In the genomic region with DNA sequence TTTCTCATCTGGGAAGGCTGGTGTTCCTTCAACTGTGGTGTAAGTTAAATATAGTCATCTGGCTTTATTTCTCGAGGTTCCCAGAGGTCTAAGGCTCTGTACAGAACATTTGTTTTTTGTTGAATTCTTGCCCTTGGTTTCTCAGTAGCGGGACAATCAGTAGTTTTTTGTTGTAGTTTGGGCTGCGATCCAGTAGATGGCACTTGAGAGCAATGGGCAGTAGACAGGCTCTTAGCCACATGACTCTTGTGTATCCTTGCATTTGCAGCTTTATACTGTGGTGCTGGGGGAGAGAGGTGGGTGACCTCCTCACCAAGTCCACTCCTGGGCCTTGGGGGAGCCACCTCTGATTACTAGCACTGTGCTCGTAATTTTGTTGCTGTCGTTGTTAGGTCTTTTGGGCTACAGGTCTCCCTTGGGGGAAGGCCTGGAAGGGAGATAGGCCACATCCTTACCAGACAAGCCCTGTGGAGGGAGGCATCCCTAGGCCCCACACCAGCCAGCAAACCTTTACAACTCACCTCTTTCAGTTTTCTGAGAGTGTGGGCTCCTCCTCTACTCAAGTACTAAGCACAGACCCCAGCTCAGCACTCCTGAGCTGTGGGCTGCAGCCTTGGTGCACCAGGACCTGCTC, we compare ENCODE assay signal across 9 cellular contexts. TPM values are rescaled to one million over a fixed set of nuclear protein-coding genes. Genes with fewer than 3 reads are reported as not detected.
DNase-seq lines count a peak whose midpoint lies in the region; ATAC-seq and TF ChIP-seq lines count a peak whose summit lies in the region.
"Had no signal": no experiment of that assay in that cellular context is flagged by ENCODE, and none has a peak within 500 bp of the region (broad histone marks: within the 10 kb centered on the region; RNA-seq: fewer than 3 reads in every experiment).

No MANE protein-coding gene starts in this region.

- no peak overlapping the region for H3K4me3 Mint-ChIP-seq in activated T-helper 2 cell treated with anti-CD3 and anti-CD28 coated beads, Interferon-gamma antibody, Interleukin-2, Interleukin-4, amounts not matched to agents 10 μg/mL and 5 μg/mL and 100 μg/mL, durations not matched to agents 14 hours and 24 hours and 36 hours (ENCODE audit: low read depth)
- no peak overlapping the region for H3K4me3 Mint-ChIP-seq in stimulated activated memory B cell treated with anti-CD40 and anti-IgM and Interleukin-4, amounts not matched to agents 10 μg/mL and 1 μg/mL and 100 μg/mL, for 72 hours

- H3K9me3 ChIP-seq in adrenal gland (replicated peaks in 1 of 3): no peaks in the 10 kb centered on the region

- peaks cover 1% of the 10 kb centered on the region for H3K4me1 Mint-ChIP-seq in activated T-helper 2 cell treated with anti-CD3 and anti-CD28 coated beads, Interferon-gamma antibody, Interleukin-2, Interleukin-4, amounts not matched to agents 10 μg/mL and 5 μg/mL and 100 μg/mL, durations not matched to agents 14 hours and 24 hours and 36 hours (ENCODE audit: low read depth)
- H3K4me1 Mint-ChIP-seq in stimulated activated memory B cell treated with anti-CD40 and anti-IgM and Interleukin-4, amounts not matched to agents 10 μg/mL and 1 μg/mL and 100 μg/mL, for 72 hours: peaks cover 12% of the 10 kb centered on the region

- H3K27me3 Mint-ChIP-seq in activated T-helper 2 cell treated with anti-CD3 and anti-CD28 coated beads, Interferon-gamma antibody, Interleukin-2, Interleukin-4, amounts not matched to agents 10 μg/mL and 5 μg/mL and 100 μg/mL, durations not matched to agents 14 hours and 24 hours and 36 hours (ENCODE audit: low read depth): peaks cover 30% of the 10 kb centered on the region
- H3K27me3 Mint-ChIP-seq in stimulated activated memory B cell treated with anti-CD40 and anti-IgM and Interleukin-4, amounts not matched to agents 10 μg/mL and 1 μg/mL and 100 μg/mL, for 72 hours: peaks cover 9% of the 10 kb centered on the region

- peak in 5 of 6 experiments; percentile 32 to 64 (median 48) for TF ChIP-seq CTCF in adrenal gland (IDR thresholded peaks at IDR 0.05)

- H3K9me3 Mint-ChIP-seq in activated T-helper 2 cell treated with anti-CD3 and anti-CD28 coated beads, Interferon-gamma antibody, Interleukin-2, Interleukin-4, amounts not matched to agents 10 μg/mL and 5 μg/mL and 100 μg/mL, durations not matched to agents 14 hours and 24 hours and 36 hours: no peaks in the 10 kb centered on the region
- H3K9me3 Mint-ChIP-seq in stimulated activated memory B cell treated with anti-CD40 and anti-IgM and Interleukin-4, amounts not matched to agents 10 μg/mL and 1 μg/mL and 100 μg/mL, for 72 hours: no peaks in the 10 kb centered on the region

- H3K27ac Mint-ChIP-seq in activated T-helper 2 cell treated with anti-CD3 and anti-CD28 coated beads, Interferon-gamma antibody, Interleukin-2, Interleukin-4, amounts not matched to agents 10 μg/mL and 5 μg/mL and 100 μg/mL, durations not matched to agents 14 hours and 24 hours and 36 hours: no peak overlapping the region
- no peak overlapping the region for H3K27ac Mint-ChIP-seq in stimulated activated memory B cell treated with anti-CD40 and anti-IgM and Interleukin-4, amounts not matched to agents 10 μg/mL and 1 μg/mL and 100 μg/mL, for 72 hours

- no peak overlapping the region for H3K4me3 ChIP-seq in adrenal gland

- no peak for TF ChIP-seq POLR2A in adrenal gland (IDR thresholded peaks at IDR 0.05)

- intact Hi-C loops in adrenal gland (cut with DNase I): no loop called here
- intact Hi-C loops in activated T-helper 2 cell treated with anti-CD3 and anti-CD28 coated beads, Interferon-gamma antibody, Interleukin-2, Interleukin-4, amounts not matched to agents 10 μg/mL and 5 μg/mL and 100 μg/mL, durations not matched to agents 14 hours and 24 hours and 36 hours (cut with micrococcal nuclease): no loop called here

- ATAC-seq in GM21576 (IDR thresholded peaks at IDR 0.05; ENCODE audit: unreplicated experiment): peak; percentile 32
- peak; percentile 84 for ATAC-seq in left lobe of liver
- no peak for ATAC-seq in stimulated activated memory B cell treated with anti-CD40 and anti-IgM and Interleukin-4, amounts not matched to agents 10 μg/mL and 1 μg/mL and 100 μg/mL, for 72 hours

- H3K36me3 Mint-ChIP-seq in activated T-helper 2 cell treated with anti-CD3 and anti-CD28 coated beads, Interferon-gamma antibody, Interleukin-2, Interleukin-4, amounts not matched to agents 10 μg/mL and 5 μg/mL and 100 μg/mL, durations not matched to agents 14 hours and 24 hours and 36 hours (ENCODE audit: low read depth): no peaks in the 10 kb centered on the region
- no peaks in the 10 kb centered on the region for H3K36me3 Mint-ChIP-seq in stimulated activated memory B cell treated with anti-CD40 and anti-IgM and Interleukin-4, amounts not matched to agents 10 μg/mL and 1 μg/mL and 100 μg/mL, for 72 hours

- DNase-seq in NCI-H2227 (lab: John Stamatoyannopoulos, UW; ENCODE audit: unreplicated experiment) (peak; percentile 25), NCI-H2227 treated with DMSO at 0.1 percent for 48 hours (lab: John Stamatoyannopoulos, UW) (no peak), OCI-M1 (lab: John Stamatoyannopoulos, UW) (peak; percentile 59), adrenal gland (peak in 5 of 7 donors; percentile 34 to 63 (median 48)), left lobe of liver (ENCODE audit: low spot score) (no peak)
- DNase-seq in activated T-helper 2 cell treated with anti-CD3 and anti-CD28 coated beads, Interferon-gamma antibody, Interleukin-2, Interleukin-4, amounts not matched to agents 10 μg/mL and 5 μg/mL and 100 μg/mL, durations not matched to agents 14 hours and 24 hours and 36 hours (ENCODE audit: low spot score): no peak

- H3K27ac ChIP-seq in adrenal gland: no peak overlapping the region

- no peaks in the 10 kb centered on the region for H3K36me3 ChIP-seq in adrenal gland (replicated peaks in 1 of 2)

- 25 to 48% (median 30%) methylated on average over 5 of the region's 5 CpGs for WGBS in adrenal gland, 4 donors

- H3K27me3 ChIP-seq in adrenal gland: peaks cover 31% of the 10 kb centered on the region

- H3K4me1 ChIP-seq in adrenal gland (replicated peaks in 1 of 2): no peaks in the 10 kb centered on the region

RNA-seq across cellular contexts. Expression of gene ETDB, which starts 8.1 kb away (rescaled TPM):
- total RNA-seq in adrenal gland: not detected
- not detected for polyA plus RNA-seq in adrenal gland
- total RNA-seq in left lobe of liver: not detected
- total RNA-seq in activated T-helper 2 cell treated with anti-CD3 and anti-CD28 coated beads, Interferon-gamma antibody, Interleukin-2, Interleukin-4, amounts not matched to agents 10 μg/mL and 5 μg/mL and 100 μg/mL, durations not matched to agents 14 hours and 24 hours and 36 hours: not detected in 2 replicates
- polyA plus RNA-seq: adipose tissue had no signal

RNA-seq across cellular contexts. Expression of gene SMIM10L2B, which starts 13.7 kb away (rescaled TPM):
- total RNA-seq in adrenal gland (1 to 10 TPM; 2.8 to 7.6 (median 4.4) TPM), left lobe of liver (1.1 TPM)
- 1 to 10 TPM; 2.5 to 6.3 (median 4.6) TPM for polyA plus RNA-seq in adrenal gland
- 0.09 and 0.14 TPM in 2 replicates for total RNA-seq in activated T-helper 2 cell treated with anti-CD3 and anti-CD28 coated beads, Interferon-gamma antibody, Interleukin-2, Interleukin-4, amounts not matched to agents 10 μg/mL and 5 μg/mL and 100 μg/mL, durations not matched to agents 14 hours and 24 hours and 36 hours

RNA-seq across cellular contexts. Expression of gene CT55, which starts 59.0 kb away (rescaled TPM):
- under 1 TPM in 1 of 8 donors, not detected in 7; 0.55 TPM for total RNA-seq in adrenal gland
- under 1 TPM in 2 of 3 donors, not detected in 1; 0.17 to 0.20 TPM for polyA plus RNA-seq in adrenal gland
- total RNA-seq in left lobe of liver: not detected
- total RNA-seq in activated T-helper 2 cell treated with anti-CD3 and anti-CD28 coated beads, Interferon-gamma antibody, Interleukin-2, Interleukin-4, amounts not matched to agents 10 μg/mL and 5 μg/mL and 100 μg/mL, durations not matched to agents 14 hours and 24 hours and 36 hours: not detected in 2 replicates
- polyA plus RNA-seq: adipose tissue had no signal

Comparison
In these comparisons a context has a peak if more than half of its experiments do, and no peak if none do; other contexts are left out.
1. DNase-seq: peak in NCI-H2227 (single experiment), OCI-M1 (single experiment) and adrenal gland (5 of 7); none in NCI-H2227 treated with DMSO at 0.1 percent for 48 hours (single experiment), left lobe of liver (single experiment) and activated T-helper 2 cell treated with anti-CD3 and anti-CD28 coated beads, Interferon-gamma antibody, Interleukin-2, Interleukin-4, amounts not matched to agents 10 μg/mL and 5 μg/mL and 100 μg/mL, durations not matched to agents 14 hours and 24 hours and 36 hours (single experiment).